17 cellular contexts compared by ENCODE assay signal in genomic region chr2:160167089-160167488, GRCh38. TPM values are rescaled to one million over a fixed set of nuclear protein-coding genes. Genes with fewer than 3 reads are reported as not detected.
DNase-seq lines count a peak whose midpoint lies in the region; ATAC-seq and TF ChIP-seq lines count a peak whose summit lies in the region.
"Had no signal": no experiment of that assay in that cellular context is flagged by ENCODE, and none has a peak within 500 bp of the region (broad histone marks: within the 10 kb centered on the region; RNA-seq: fewer than 3 reads in every experiment).

No MANE protein-coding gene starts in this region.

- ATAC-seq in stimulated activated memory B cell treated with anti-CD40 and anti-IgM and Interleukin-4, amounts not matched to agents 10 μg/mL and 1 μg/mL and 100 μg/mL, for 72 hours: peak; percentile 26

- no peaks in the 10 kb centered on the region for H3K79me2 ChIP-seq in GM23248 (ENCODE audit: insufficient read depth)

- DNase-seq in GM23248 (peak; percentile 20), NCI-H2227 (lab: John Stamatoyannopoulos, UW; ENCODE audit: unreplicated experiment) (no peak), 8988T (no peak)
- no peak for DNase-seq in activated CD4-positive, alpha-beta T cell treated with anti-CD3 and anti-CD28 coated beads, Interleukin-2, amount 50 U/mL, for 1 hour
- DNase-seq: Caco-2; CD8-positive, alpha-beta memory T cell; DND-41; GDM1; HCEC 1CT; HFFc6; IMR-90 had no signal

- no peak overlapping the region for H3K9ac ChIP-seq in GM23248
- H3K9ac ChIP-seq: BLaER1 had no signal

- TF ChIP-seq CTCF in VCaP (conservative IDR thresholded peaks at IDR 0.05): no peak
- TF ChIP-seq CTCF in nephron (IDR thresholded peaks at IDR 0.05; ENCODE audit: unreplicated experiment in 3 of 3): no peak

- no peaks in the 10 kb centered on the region for H3K9me3 Mint-ChIP-seq in nephron
- H3K9me3 Mint-ChIP-seq in stimulated activated memory B cell treated with anti-CD40 and anti-IgM and Interleukin-4, amounts not matched to agents 10 μg/mL and 1 μg/mL and 100 μg/mL, for 72 hours: no peaks in the 10 kb centered on the region
- H3K9me3 Mint-ChIP-seq: CD8-positive, alpha-beta memory T cell; HFFc6 had no signal

- peak overlapping the region; percentile 89 to 93 (median 91) for H3K27ac Mint-ChIP-seq in nephron
- no peak overlapping the region for H3K27ac Mint-ChIP-seq in stimulated activated memory B cell treated with anti-CD40 and anti-IgM and Interleukin-4, amounts not matched to agents 10 μg/mL and 1 μg/mL and 100 μg/mL, for 72 hours
- H3K27ac Mint-ChIP-seq: HFFc6 had no signal

- H3F3A ChIP-seq in GM23248 (ENCODE audit: insufficient read depth): no peaks in the 10 kb centered on the region

- in situ Hi-C loops in GM23248 (cut with MboI): no loop called here

- no peak overlapping the region for H3K4me3 ChIP-seq in GM23248
- H3K4me3 ChIP-seq: BLaER1 had no signal

- WGBS in GM23248 (ENCODE audit: low coverage in 1 of 2, low lambda C conversion rate in 2 of 2, missing lambda C conversion rate in 2 of 2), 2 experiments: 61 to 63% methylated on average over 6 of the region's 6 CpGs

- peaks cover 4% of the 10 kb centered on the region for H3K36me3 Mint-ChIP-seq in nephron (ENCODE audit: low read depth)
- no peaks in the 10 kb centered on the region for H3K36me3 Mint-ChIP-seq in stimulated activated memory B cell treated with anti-CD40 and anti-IgM and Interleukin-4, amounts not matched to agents 10 μg/mL and 1 μg/mL and 100 μg/mL, for 72 hours
- H3K36me3 Mint-ChIP-seq: CD8-positive, alpha-beta memory T cell had no signal

- no peaks in the 10 kb centered on the region for H3K36me3 ChIP-seq in GM23248 (ENCODE audit: low read depth)
- H3K36me3 ChIP-seq: BLaER1 had no signal

- H3K4me2 ChIP-seq in GM23248 (ENCODE audit: unreplicated experiment): peak overlapping the region; percentile 24
- H3K4me2 ChIP-seq: BLaER1 had no signal

- no peak overlapping the region for H3K27ac ChIP-seq in GM23248
- H3K27ac ChIP-seq in VCaP: peak overlapping the region; percentile 91
- H3K27ac ChIP-seq: BLaER1 had no signal

- no peaks in the 10 kb centered on the region for H3K9me2 ChIP-seq in GM23248 (ENCODE audit: insufficient read depth)

- no peaks in the 10 kb centered on the region for H3K9me3 ChIP-seq in GM23248 (ENCODE audit: low read depth)
- H3K9me3 ChIP-seq: BLaER1, Caco-2 had no signal

- H3K4me1 ChIP-seq in GM23248 (ENCODE audit: insufficient read depth): peaks cover 6% of the 10 kb centered on the region; the same call in 1 of the 2 replicates
- H3K4me1 ChIP-seq: BLaER1 had no signal

- peak overlapping the region; percentile 46 for H2AFZ ChIP-seq in GM23248

- no peak overlapping the region for H3K4me3 Mint-ChIP-seq in nephron
- no peak overlapping the region for H3K4me3 Mint-ChIP-seq in stimulated activated memory B cell treated with anti-CD40 and anti-IgM and Interleukin-4, amounts not matched to agents 10 μg/mL and 1 μg/mL and 100 μg/mL, for 72 hours
- H3K4me3 Mint-ChIP-seq: CD8-positive, alpha-beta memory T cell; HFFc6 had no signal

- H4K20me1 ChIP-seq in GM23248 (ENCODE audit: insufficient read depth): no peaks in the 10 kb centered on the region
- H4K20me1 ChIP-seq: BLaER1 had no signal

- no peaks in the 10 kb centered on the region for H3K27me3 ChIP-seq in GM23248 (replicated peaks; ENCODE audit: insufficient read depth)
- H3K27me3 ChIP-seq: BLaER1 had no signal

- H3K4me1 Mint-ChIP-seq in nephron: peaks cover 45% of the 10 kb centered on the region
- H3K4me1 Mint-ChIP-seq in stimulated activated memory B cell treated with anti-CD40 and anti-IgM and Interleukin-4, amounts not matched to agents 10 μg/mL and 1 μg/mL and 100 μg/mL, for 72 hours: no peaks in the 10 kb centered on the region
- H3K4me1 Mint-ChIP-seq: CD8-positive, alpha-beta memory T cell had no signal

- no peaks in the 10 kb centered on the region for H3K27me3 Mint-ChIP-seq in nephron (ENCODE audit: low read depth)
- H3K27me3 Mint-ChIP-seq in stimulated activated memory B cell treated with anti-CD40 and anti-IgM and Interleukin-4, amounts not matched to agents 10 μg/mL and 1 μg/mL and 100 μg/mL, for 72 hours: no peaks in the 10 kb centered on the region

RNA-seq across cellular contexts. Expression of gene ITGB6, which starts 33.0 kb away (rescaled TPM):
- not detected in 2 replicates for total RNA-seq in GM23248 (2014; rRNA removed; shearing (Covaris generic))
- 0.05 TPM in 1 of 2 replicates, not detected in the other for polyA plus RNA-seq in GM23248 (2016; fragmentation: Nextera tagmentation; extraction: Ambion mirVana)
- total RNA-seq: A673; CD8-positive, alpha-beta memory T cell; H4 had no signal
- polyA plus RNA-seq: CD8-positive, alpha-beta memory T cell; IMR-90 had no signal
